ENCODE assay signal across 1 cellular context in genomic region chr7:64431838-64432237, GRCh38.
TF ChIP-seq lines count a peak whose summit lies in the region.

No MANE protein-coding gene starts in this region.

TF ChIP-seq in HepG2, 621 proteins besides CTCF, POLR2A, EP300 and RAD21 (continued from another document):
- TF ChIP-seq, protein P1, sequence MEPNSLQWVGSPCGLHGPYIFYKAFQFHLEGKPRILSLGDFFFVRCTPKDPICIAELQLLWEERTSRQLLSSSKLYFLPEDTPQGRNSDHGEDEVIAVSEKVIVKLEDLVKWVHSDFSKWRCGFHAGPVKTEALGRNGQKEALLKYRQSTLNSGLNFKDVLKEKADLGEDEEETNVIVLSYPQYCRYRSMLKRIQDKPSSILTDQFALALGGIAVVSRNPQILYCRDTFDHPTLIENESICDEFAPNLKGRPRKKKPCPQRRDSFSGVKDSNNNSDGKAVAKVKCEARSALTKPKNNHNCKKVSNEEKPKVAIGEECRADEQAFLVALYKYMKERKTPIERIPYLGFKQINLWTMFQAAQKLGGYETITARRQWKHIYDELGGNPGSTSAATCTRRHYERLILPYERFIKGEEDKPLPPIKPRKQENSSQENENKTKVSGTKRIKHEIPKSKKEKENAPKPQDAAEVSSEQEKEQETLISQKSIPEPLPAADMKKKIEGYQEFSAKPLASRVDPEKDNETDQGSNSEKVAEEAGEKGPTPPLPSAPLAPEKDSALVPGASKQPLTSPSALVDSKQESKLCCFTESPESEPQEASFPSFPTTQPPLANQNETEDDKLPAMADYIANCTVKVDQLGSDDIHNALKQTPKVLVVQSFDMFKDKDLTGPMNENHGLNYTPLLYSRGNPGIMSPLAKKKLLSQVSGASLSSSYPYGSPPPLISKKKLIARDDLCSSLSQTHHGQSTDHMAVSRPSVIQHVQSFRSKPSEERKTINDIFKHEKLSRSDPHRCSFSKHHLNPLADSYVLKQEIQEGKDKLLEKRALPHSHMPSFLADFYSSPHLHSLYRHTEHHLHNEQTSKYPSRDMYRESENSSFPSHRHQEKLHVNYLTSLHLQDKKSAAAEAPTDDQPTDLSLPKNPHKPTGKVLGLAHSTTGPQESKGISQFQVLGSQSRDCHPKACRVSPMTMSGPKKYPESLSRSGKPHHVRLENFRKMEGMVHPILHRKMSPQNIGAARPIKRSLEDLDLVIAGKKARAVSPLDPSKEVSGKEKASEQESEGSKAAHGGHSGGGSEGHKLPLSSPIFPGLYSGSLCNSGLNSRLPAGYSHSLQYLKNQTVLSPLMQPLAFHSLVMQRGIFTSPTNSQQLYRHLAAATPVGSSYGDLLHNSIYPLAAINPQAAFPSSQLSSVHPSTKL (CRISPR knock-in tag; IDR thresholded peaks at IDR 0.05), result no peak
TF ChIP-seq in HepG2: peak in this region for 1.
